Comparison of ENCODE assay signal across 33 cellular contexts in genomic region chr7:4670791-4671190, GRCh38.
"Had no signal": no experiment of that assay in that cellular context is flagged by ENCODE, and none has a peak within 500 bp of the region (broad histone marks: within the 10 kb centered on the region; RNA-seq: fewer than 3 reads in every experiment).

No MANE protein-coding gene starts in this region.

- ATAC-seq: activated CD8-positive, alpha-beta T cell treated with anti-CD3 and anti-CD28 coated beads for 36 hours; activated naive CD8-positive, alpha-beta T cell treated with anti-CD3 and anti-CD28 coated beads, Interleukin-2, amount 50 U/mL, for 24 hours; activated T-cell treated with anti-CD3 and anti-CD28 coated beads, Interleukin-2, amount 50 U/mL, for 4 hours; esophagus mucosa; left colon; pancreas; stimulated activated memory B cell treated with anti-CD40 and anti-IgM and Interleukin-4, amounts not matched to agents 10 μg/mL and 1 μg/mL and 100 μg/mL, for 72 hours; stimulated activated naive CD8-positive, alpha-beta T cell treated with anti-CD3 and anti-CD28 coated beads, Interleukin-15, amount 100 ng/mL, for 72 hours had no signal

- H3K27me3 ChIP-seq: pancreas, thyroid gland, upper lobe of left lung, vagina had no signal

- H3K4me3 Mint-ChIP-seq: activated CD8-positive, alpha-beta T cell treated with anti-CD3 and anti-CD28 coated beads for 36 hours; activated naive CD4-positive, alpha-beta T cell treated with anti-CD3 and anti-CD28 coated beads, Interleukin-2, amount 50 U/mL, for 24 hours; activated naive CD8-positive, alpha-beta T cell treated with anti-CD3 and anti-CD28 coated beads, Interleukin-2, amount 50 U/mL, for 24 hours; activated T-cell treated with anti-CD3 and anti-CD28 coated beads, Interleukin-2, amount 50 U/mL, for 4 hours; dendritic cell treated with granulocyte-macrophage colony-stimulating factor and Interleukin-4, amounts not matched to agents 40 ng/mL and 50 ng/mL, for 4 days; endodermal cell; nephron; stimulated activated memory B cell treated with anti-CD40 and anti-IgM and Interleukin-4, amounts not matched to agents 10 μg/mL and 1 μg/mL and 100 μg/mL, for 72 hours; stimulated activated naive CD8-positive, alpha-beta T cell treated with anti-CD3 and anti-CD28 coated beads, Interleukin-15, amount 100 ng/mL, for 72 hours had no signal

- H3K9me3 ChIP-seq: pancreas, prostate gland, thyroid gland had no signal

- H3K4me3 ChIP-seq: pancreas, prostate gland, smooth muscle cell, thyroid gland, upper lobe of left lung, vagina had no signal

- H3K36me3 ChIP-seq: pancreas, prostate gland, thyroid gland, upper lobe of left lung, vagina, WERI-Rb-1 had no signal

- H3K36me3 Mint-ChIP-seq: stimulated activated memory B cell treated with anti-CD40 and anti-IgM and Interleukin-4, amounts not matched to agents 10 μg/mL and 1 μg/mL and 100 μg/mL, for 72 hours had no signal

- H3K9me3 Mint-ChIP-seq: activated naive CD4-positive, alpha-beta T cell treated with anti-CD3 and anti-CD28 coated beads, Interleukin-2, amount 50 U/mL, for 24 hours; activated naive CD8-positive, alpha-beta T cell treated with anti-CD3 and anti-CD28 coated beads, Interleukin-2, amount 50 U/mL, for 24 hours; activated T-cell treated with anti-CD3 and anti-CD28 coated beads, Interleukin-2, amount 50 U/mL, for 4 hours; stimulated activated memory B cell treated with anti-CD40 and anti-IgM and Interleukin-4, amounts not matched to agents 10 μg/mL and 1 μg/mL and 100 μg/mL, for 72 hours had no signal

- H3K27me3 Mint-ChIP-seq: activated CD8-positive, alpha-beta T cell treated with anti-CD3 and anti-CD28 coated beads for 36 hours; activated naive CD4-positive, alpha-beta T cell treated with anti-CD3 and anti-CD28 coated beads, Interleukin-2, amount 50 U/mL, for 24 hours; activated naive CD8-positive, alpha-beta T cell treated with anti-CD3 and anti-CD28 coated beads, Interleukin-2, amount 50 U/mL, for 24 hours; stimulated activated naive CD8-positive, alpha-beta T cell treated with anti-CD3 and anti-CD28 coated beads, Interleukin-15, amount 100 ng/mL, for 72 hours had no signal

- FAIRE-seq: keratinocyte, pancreas had no signal

- H3K4me2 ChIP-seq: smooth muscle cell had no signal

- H3K4me1 Mint-ChIP-seq: activated naive CD4-positive, alpha-beta T cell treated with anti-CD3 and anti-CD28 coated beads, Interleukin-2, amount 50 U/mL, for 24 hours; activated naive CD8-positive, alpha-beta T cell treated with anti-CD3 and anti-CD28 coated beads, Interleukin-2, amount 50 U/mL, for 24 hours; endodermal cell; stimulated activated memory B cell treated with anti-CD40 and anti-IgM and Interleukin-4, amounts not matched to agents 10 μg/mL and 1 μg/mL and 100 μg/mL, for 72 hours; stimulated activated naive CD8-positive, alpha-beta T cell treated with anti-CD3 and anti-CD28 coated beads, Interleukin-15, amount 100 ng/mL, for 72 hours had no signal

- H3K4me1 ChIP-seq: pancreas, prostate gland, thyroid gland, upper lobe of left lung, vagina had no signal

- H3K27ac ChIP-seq: pancreas, prostate gland, thyroid gland, upper lobe of left lung, vagina, WERI-Rb-1 had no signal

- H3K27ac Mint-ChIP-seq: activated CD8-positive, alpha-beta T cell treated with anti-CD3 and anti-CD28 coated beads for 36 hours; activated naive CD4-positive, alpha-beta T cell treated with anti-CD3 and anti-CD28 coated beads, Interleukin-2, amount 50 U/mL, for 24 hours; activated naive CD8-positive, alpha-beta T cell treated with anti-CD3 and anti-CD28 coated beads, Interleukin-2, amount 50 U/mL, for 24 hours; activated T-helper 2 cell treated with anti-CD3 and anti-CD28 coated beads, Interferon-gamma antibody, Interleukin-2, Interleukin-4, amounts not matched to agents 10 μg/mL and 5 μg/mL and 100 μg/mL, durations not matched to agents 14 hours and 24 hours and 36 hours; dendritic cell treated with granulocyte-macrophage colony-stimulating factor and Interleukin-4, amounts not matched to agents 40 ng/mL and 50 ng/mL, for 4 days; endodermal cell; nephron; stimulated activated memory B cell treated with anti-CD40 and anti-IgM and Interleukin-4, amounts not matched to agents 10 μg/mL and 1 μg/mL and 100 μg/mL, for 72 hours had no signal

- DNase-seq: activated CD4-positive, alpha-beta T cell treated with anti-CD3 and anti-CD28 coated beads, Interleukin-2, amount 50 U/mL, for 1 hour; activated CD4-positive, CD25-positive, alpha-beta regulatory T cell treated with anti-CD3 and anti-CD28 coated beads, Interleukin-2, amount 50 U/mL, for 72 hours; activated CD8-positive, alpha-beta T cell treated with anti-CD3 and anti-CD28 coated beads for 36 hours; activated naive CD8-positive, alpha-beta T cell treated with anti-CD3 and anti-CD28 coated beads, Interleukin-2, amount 50 U/mL, for 24 hours; activated T-cell treated with anti-CD3 and anti-CD28 coated beads, Interleukin-2, amount 50 U/mL, for 4 hours; amygdala; central memory CD4-positive, alpha-beta T cell; endodermal cell; foreskin fibroblast; head of caudate nucleus; hippocampal formation; left colon; mammary epithelial cell; pancreas; stimulated activated CD4-positive, alpha-beta T cell treated with anti-CD3 and anti-CD28 coated beads, Interleukin-1b, Interleukin-23, amount 100 ng/mL, for 48 hours; stimulated activated CD4-positive, alpha-beta T cell treated with anti-CD3 and anti-CD28 coated beads, Interleukin-4, amount 100 ng/mL, for 4 hours; stimulated activated CD8-positive, alpha-beta memory T cell treated with anti-CD3 and anti-CD28 coated beads, Interleukin-4, amount 100 ng/mL, for 48 hours; stimulated activated naive CD8-positive, alpha-beta T cell treated with anti-CD3 and anti-CD28 coated beads, Interleukin-15, amount 100 ng/mL, for 72 hours; substantia nigra; T1000; thyroid gland; upper lobe of left lung; WERI-Rb-1 had no signal
